Comparison of ENCODE assay signal across 19 cellular contexts in genomic region chr14:51674294-51675002, GRCh38. TPM values are rescaled to one million over a fixed set of nuclear protein-coding genes. Genes with fewer than 3 reads are reported as not detected.
A peak's percentile ranks its signal among the peaks of the same experiment; 100 is the strongest.
DNase-seq lines count a peak whose midpoint lies in the region; TF ChIP-seq lines count a peak whose summit lies in the region.
"Had no signal": no experiment of that assay in that cellular context is flagged by ENCODE, and none has a peak within 500 bp of the region (broad histone marks: within the 10 kb centered on the region; RNA-seq: fewer than 3 reads in every experiment).

No MANE protein-coding gene starts in this region.

- no CpG with 5 or more reads among the region's 5 CpGs for WGBS in H9 (ENCODE audit: extremely low coverage, insufficient read length, low lambda C conversion rate)

- H3K27ac ChIP-seq in H9 (ENCODE audit: insufficient read length, low read depth, low read length): no peak overlapping the region
- H3K27ac ChIP-seq: C4-2B, neutrophil had no signal

- no peak overlapping the region for H3K4ac ChIP-seq in H9 (ENCODE audit: low read depth, low read length)

- no peak overlapping the region for H4K8ac ChIP-seq in H9 (replicated peaks; ENCODE audit: insufficient read length, low read depth, low read length)

- H3K18ac ChIP-seq in H9 (ENCODE audit: insufficient read length, low read depth, low read length): no peak overlapping the region

- H3K27me3 Mint-ChIP-seq in H9 (ENCODE audit: low read depth): no peaks in the 10 kb centered on the region
- H3K27me3 Mint-ChIP-seq: activated B cell treated with CpG ODN at 0.5 μM for 24 hours had no signal

- H4K5ac ChIP-seq in H9 (ENCODE audit: insufficient read length, low read depth, low read length): no peak overlapping the region

- H3K27me3 ChIP-seq in skeletal muscle satellite cell (ENCODE audit: control insufficient read depth, insufficient read depth, low read length) (no peaks in the 10 kb centered on the region), H9 (ENCODE audit: insufficient read depth, low read length) (no peaks in the 10 kb centered on the region)
- H3K27me3 ChIP-seq: neutrophil had no signal

- no peak overlapping the region for H2BK12ac ChIP-seq in H9 (ENCODE audit: insufficient read length, low read depth, low read length)

- DNase-seq in HPDE6-E6E7 (ENCODE audit: extremely low spot score) (peak; percentile 28), amniotic epithelial cell (ENCODE audit: low read depth) (peak; percentile 86), fibroblast of mammary gland (ENCODE audit: low read depth) (peak; percentile 82), NCI-H526 (lab: John Stamatoyannopoulos, UW) (no peak), NCI-H345 treated with DMSO at 0.1 percent for 48 hours (lab: John Stamatoyannopoulos, UW; ENCODE audit: unreplicated experiment) (no peak), H9 (no peak)
- DNase-seq in stimulated activated naive CD4-positive, alpha-beta T cell (lab: John Stamatoyannopoulos, UW): no peak
- DNase-seq: activated B cell treated with CpG ODN at 0.5 μM for 24 hours; effector CD8-positive, alpha-beta T cell; H7; Karpas-422; midbrain; NCI-H146; NCI-H510A; SW 1271 had no signal

- H2BK15ac ChIP-seq in H9 (ENCODE audit: low read depth, low read length): no peak overlapping the region

- H2AK5ac ChIP-seq in H9 (ENCODE audit: insufficient read length, low read length): no peak overlapping the region

- peaks cover 0 to 4% of the 10 kb centered on the region in 2 experiments; a peak in 1 of 4 replicates for H3K4me1 Mint-ChIP-seq in H9
- H3K4me1 Mint-ChIP-seq: activated B cell treated with CpG ODN at 0.5 μM for 24 hours had no signal

- H3K23me2 ChIP-seq in H9 (ENCODE audit: insufficient read length, low read depth, low read length, poor library complexity, severe bottlenecking): no peaks in the 10 kb centered on the region

- H3K36me3 ChIP-seq in skeletal muscle satellite cell (ENCODE audit: insufficient read depth, low read length): peaks cover 40% of the 10 kb centered on the region
- H3K36me3 ChIP-seq: neutrophil had no signal

- peak overlapping the region; percentile 55 for H3K9ac ChIP-seq in skeletal muscle satellite cell (ENCODE audit: low read depth, low read length)
- H3K9ac ChIP-seq in H9 (ENCODE audit: extremely low read depth, insufficient read length, low read length): no peak overlapping the region

- H3K23ac ChIP-seq in H9 (ENCODE audit: insufficient read length, low read depth, low read length): no peak overlapping the region

- no peak overlapping the region for H3K4me3 Mint-ChIP-seq in H9
- H3K4me3 Mint-ChIP-seq: activated B cell treated with CpG ODN at 0.5 μM for 24 hours; stimulated activated naive CD8-positive, alpha-beta T cell treated with anti-CD3 and anti-CD28 coated beads, Interleukin-15, Interleukin-2, amounts not matched to agents 100 ng/mL and 50 ng/mL, for 24 hours had no signal

- H2BK5ac ChIP-seq in H9 (ENCODE audit: insufficient read length, low read length): no peak overlapping the region

- TF ChIP-seq CTCF in fibroblast of mammary gland (conservative IDR thresholded peaks at IDR 0.05; ENCODE audit: control insufficient read depth, insufficient read depth, low read depth, low read length): no peak
- no peak for TF ChIP-seq CTCF in H9 (conservative IDR thresholded peaks at IDR 0.05)

- H3K9me3 Mint-ChIP-seq in H9: no peaks in the 10 kb centered on the region
- H3K9me3 Mint-ChIP-seq: activated B cell treated with CpG ODN at 0.5 μM for 24 hours; stimulated activated naive CD8-positive, alpha-beta T cell treated with anti-CD3 and anti-CD28 coated beads, Interleukin-15, Interleukin-2, amounts not matched to agents 100 ng/mL and 50 ng/mL, for 24 hours had no signal

- H3K9me3 ChIP-seq in skeletal muscle satellite cell (replicated peaks; ENCODE audit: low read length): no peaks in the 10 kb centered on the region
- H3K9me3 ChIP-seq in H9 (ENCODE audit: control insufficient read depth, low read depth, low read length): no peaks in the 10 kb centered on the region
- H3K9me3 ChIP-seq: neutrophil had no signal

- no peak overlapping the region for H3K56ac ChIP-seq in H9 (ENCODE audit: insufficient read length, low read depth, low read length)

- H4K91ac ChIP-seq in H9 (ENCODE audit: insufficient read length, low read depth, low read length): no peak overlapping the region

- H3K36me3 Mint-ChIP-seq in H9 (ENCODE audit: insufficient read depth in 1 of 3, low read depth in 3 of 3): no peaks in the 10 kb centered on the region

- no peak overlapping the region for H2BK20ac ChIP-seq in H9 (ENCODE audit: low read depth, low read length, poor library complexity, severe bottlenecking)

- no peak overlapping the region for H3K14ac ChIP-seq in H9 (ENCODE audit: insufficient read depth, low read length)

- peaks cover 68% of the 10 kb centered on the region for H3K4me1 ChIP-seq in skeletal muscle satellite cell (ENCODE audit: control insufficient read depth, insufficient read depth, low read length)
- no peaks in the 10 kb centered on the region for H3K4me1 ChIP-seq in H9 (ENCODE audit: insufficient read depth, low read length)

- no peak overlapping the region for H3T11ph ChIP-seq in H9 (ENCODE audit: low read length)

- peaks cover 3% of the 10 kb centered on the region for H3K79me1 ChIP-seq in H9 (ENCODE audit: insufficient read depth, low read depth, low read length, poor library complexity, severe bottlenecking)

- H2AFZ ChIP-seq in H9 (ENCODE audit: low read length): no peak overlapping the region

- H4K20me1 ChIP-seq in H9 (ENCODE audit: control insufficient read depth, insufficient read depth, insufficient read length): no peaks in the 10 kb centered on the region

- no peak overlapping the region for H2BK120ac ChIP-seq in H9 (ENCODE audit: low read depth, low read length, poor library complexity, severe bottlenecking)

- no peaks in the 10 kb centered on the region for H3K79me2 ChIP-seq in H9 (ENCODE audit: insufficient read depth, low read length)

- H3K4me2 ChIP-seq in skeletal muscle satellite cell (ENCODE audit: low read length): peak overlapping the region; percentile 54
- H3K4me2 ChIP-seq in H9 (ENCODE audit: insufficient read depth, insufficient read length, low read length): no peak overlapping the region

- no peak overlapping the region for H3K27ac Mint-ChIP-seq in H9
- H3K27ac Mint-ChIP-seq: activated B cell treated with CpG ODN at 0.5 μM for 24 hours; stimulated activated naive CD8-positive, alpha-beta T cell treated with anti-CD3 and anti-CD28 coated beads, Interleukin-15, Interleukin-2, amounts not matched to agents 100 ng/mL and 50 ng/mL, for 24 hours had no signal

- H3K4me3 ChIP-seq in fibroblast of mammary gland (ENCODE audit: control insufficient read depth, low read depth, low read length): no peak overlapping the region
- H3K4me3 ChIP-seq in skeletal muscle satellite cell (ENCODE audit: low read length): peak overlapping the region; percentile 44

RNA-seq across cellular contexts. Expression of gene FRMD6, which starts 22.7 kb away (rescaled TPM):
- 148 and 178 TPM in 2 replicates for total RNA-seq in skeletal muscle satellite cell (2012; rRNA removed)
- 8.5 and 9.6 TPM in 2 replicates for total RNA-seq in H9 (2021)

Comparison
In these comparisons a context has a peak if more than half of its experiments do, and no peak if none do; other contexts are left out.
1. DNase-seq: peak in HPDE6-E6E7 (single experiment), amniotic epithelial cell (single experiment) and fibroblast of mammary gland (single experiment); none in NCI-H526 (0 of 2), NCI-H345 treated with DMSO at 0.1 percent for 48 hours (single experiment), stimulated activated naive CD4-positive, alpha-beta T cell (0 of 6) and H9 (single experiment).